In genomic region chr9:72577212-72577753, GRCh38 we compare ENCODE assay signal across 9 cellular contexts. TPM values are rescaled to one million over a fixed set of nuclear protein-coding genes. Genes with fewer than 3 reads are reported as not detected.
A peak's percentile ranks its signal among the peaks of the same experiment; 100 is the strongest.
DNase-seq lines count a peak whose midpoint lies in the region; TF ChIP-seq lines count a peak whose summit lies in the region.
"Had no signal": no experiment of that assay in that cellular context is flagged by ENCODE, and none has a peak within 500 bp of the region (broad histone marks: within the 10 kb centered on the region; RNA-seq: fewer than 3 reads in every experiment).

No MANE protein-coding gene starts in this region.

- H3K27ac ChIP-seq in Peyer's patch (peak overlapping the region in 3 of 4 donors; percentile 32 to 77 (median 76)), prostate gland (peak overlapping the region; percentile 64 to 71)
- H3K27ac ChIP-seq: HL-60 had no signal

- intact Hi-C loops in prostate gland (cut with DNase I), result loop anchor here (5.0 kb wide), 1 partner anchor 120 kb away; no protein-coding TSS in a partner anchor

- H3K4me1 ChIP-seq in Peyer's patch (peaks cover 0 to 32% (median 0%) of the 10 kb centered on the region in 4 donors), prostate gland (replicated peaks) (peaks cover 3% of the 10 kb centered on the region)

- TF ChIP-seq CTCF in Peyer's patch (IDR thresholded peaks at IDR 0.05), result no peak
- TF ChIP-seq CTCF in prostate gland (IDR thresholded peaks at IDR 0.05), result no peak

- TF ChIP-seq POLR2A in Peyer's patch (IDR thresholded peaks at IDR 0.05) (no peak), prostate gland (IDR thresholded peaks at IDR 0.05) (no peak)

- H3K4me3 ChIP-seq in Peyer's patch (no peak overlapping the region), prostate gland (peak overlapping the region in 1 of 2 donors; percentile 11)

- H3K9me3 ChIP-seq in Peyer's patch, result no peaks in the 10 kb centered on the region
- H3K9me3 ChIP-seq in prostate gland, result no peaks in the 10 kb centered on the region

- H3K36me3 ChIP-seq in Peyer's patch (no peaks in the 10 kb centered on the region), prostate gland (no peaks in the 10 kb centered on the region)

- WGBS in prostate gland, result 10% methylated on average over 4 of the region's 4 CpGs

- no peaks in the 10 kb centered on the region for H3K27me3 ChIP-seq in Peyer's patch
- H3K27me3 ChIP-seq in prostate gland (replicated peaks; ENCODE audit: insufficient read depth), result no peaks in the 10 kb centered on the region

- DNase-seq in Daoy (ENCODE audit: low read depth) (peak; percentile 64), Peyer's patch (no peak), fibroblast of gingiva (ENCODE audit: low read depth) (peak; percentile 90), prostate gland (ENCODE audit: low spot score) (peak; percentile 60), NCI-H146 (lab: John Stamatoyannopoulos, UW) (no peak), NOMO-1 (lab: John Stamatoyannopoulos, UW; ENCODE audit: unreplicated experiment in 2 of 2) (no peak), NCI-H1417 (lab: John Stamatoyannopoulos, UW) (no peak)
- DNase-seq in stimulated activated CD4-positive, alpha-beta T cell treated with anti-CD3 and anti-CD28 coated beads, Interleukin-4, amount 100 ng/mL, for 4 hours, result no peak

RNA-seq across cellular contexts. Expression of gene TMC1, which starts 55.9 kb away (rescaled TPM):
- total RNA-seq in Daoy (2014; rRNA removed; shearing (Covaris generic)), result not detected in 2 replicates
- total RNA-seq in Peyer's patch, result not detected
- total RNA-seq in prostate gland, result 1 to 10 TPM; 3.0 to 5.3 TPM

Comparison
In these comparisons a context has a peak if more than half of its experiments do, and no peak if none do; other contexts are left out.
1. DNase-seq: peak in Daoy (single experiment), fibroblast of gingiva (single experiment) and prostate gland (single experiment); none in Peyer's patch (0 of 3), NCI-H146 (single experiment), NOMO-1 (0 of 2), stimulated activated CD4-positive, alpha-beta T cell treated with anti-CD3 and anti-CD28 coated beads, Interleukin-4, amount 100 ng/mL, for 4 hours (0 of 2) and NCI-H1417 (0 of 3).